ENCODE assay signal across 13 cellular contexts in genomic region chr1:243497939-243498681, GRCh38.
"Had no signal": no experiment of that assay in that cellular context is flagged by ENCODE, and none has a peak within 500 bp of the region (broad histone marks: within the 10 kb centered on the region; RNA-seq: fewer than 3 reads in every experiment).

No MANE protein-coding gene starts in this region.

- H3K27me3 Mint-ChIP-seq: activated CD4-positive, alpha-beta memory T cell treated with anti-CD3 and anti-CD28 coated beads, Interleukin-2, amount 10 ng/mL, durations not matched to agents 7 days and 5 days had no signal

- H3K27ac Mint-ChIP-seq: activated CD4-positive, alpha-beta memory T cell treated with anti-CD3 and anti-CD28 coated beads, Interleukin-2, amount 10 ng/mL, durations not matched to agents 7 days and 5 days; nephron progenitor cell had no signal

- H3K36me3 ChIP-seq: SJCRH30 had no signal

- H3K27me3 ChIP-seq: esophagus squamous epithelium, sigmoid colon, SJCRH30, upper lobe of left lung had no signal

- H3K9me3 Mint-ChIP-seq: activated CD4-positive, alpha-beta memory T cell treated with anti-CD3 and anti-CD28 coated beads, Interleukin-2, amount 10 ng/mL, durations not matched to agents 7 days and 5 days; WTC11 had no signal

- H3K27ac ChIP-seq: esophagus squamous epithelium, SJCRH30, upper lobe of left lung had no signal

- DNase-seq: activated CD4-positive, alpha-beta memory T cell treated with anti-CD3 and anti-CD28 coated beads, Interleukin-2, amount 10 ng/mL, durations not matched to agents 7 days and 5 days; activated CD4-positive, alpha-beta T cell treated with anti-CD3 and anti-CD28 coated beads for 4 hours; activated naive CD4-positive, alpha-beta T cell; esophagus squamous epithelium; kidney glomerular epithelial cell; nephron progenitor cell; sigmoid colon; SJCRH30; stimulated activated CD4-positive, alpha-beta T cell treated with anti-CD3 and anti-CD28 coated beads, Interleukin-2, amount 100 ng/mL, for 24 hours; T-helper 2 cell; upper lobe of left lung had no signal

- FAIRE-seq: TTC549 had no signal

- ATAC-seq: WTC11 had no signal

- H3K9me3 ChIP-seq: esophagus squamous epithelium, sigmoid colon, SJCRH30, upper lobe of left lung had no signal

- H3K4me3 ChIP-seq: esophagus squamous epithelium, sigmoid colon, SJCRH30, upper lobe of left lung had no signal

- H3K4me3 Mint-ChIP-seq: activated CD4-positive, alpha-beta memory T cell treated with anti-CD3 and anti-CD28 coated beads, Interleukin-2, amount 10 ng/mL, durations not matched to agents 7 days and 5 days; nephron progenitor cell; WTC11 had no signal
